In the genomic region with DNA sequence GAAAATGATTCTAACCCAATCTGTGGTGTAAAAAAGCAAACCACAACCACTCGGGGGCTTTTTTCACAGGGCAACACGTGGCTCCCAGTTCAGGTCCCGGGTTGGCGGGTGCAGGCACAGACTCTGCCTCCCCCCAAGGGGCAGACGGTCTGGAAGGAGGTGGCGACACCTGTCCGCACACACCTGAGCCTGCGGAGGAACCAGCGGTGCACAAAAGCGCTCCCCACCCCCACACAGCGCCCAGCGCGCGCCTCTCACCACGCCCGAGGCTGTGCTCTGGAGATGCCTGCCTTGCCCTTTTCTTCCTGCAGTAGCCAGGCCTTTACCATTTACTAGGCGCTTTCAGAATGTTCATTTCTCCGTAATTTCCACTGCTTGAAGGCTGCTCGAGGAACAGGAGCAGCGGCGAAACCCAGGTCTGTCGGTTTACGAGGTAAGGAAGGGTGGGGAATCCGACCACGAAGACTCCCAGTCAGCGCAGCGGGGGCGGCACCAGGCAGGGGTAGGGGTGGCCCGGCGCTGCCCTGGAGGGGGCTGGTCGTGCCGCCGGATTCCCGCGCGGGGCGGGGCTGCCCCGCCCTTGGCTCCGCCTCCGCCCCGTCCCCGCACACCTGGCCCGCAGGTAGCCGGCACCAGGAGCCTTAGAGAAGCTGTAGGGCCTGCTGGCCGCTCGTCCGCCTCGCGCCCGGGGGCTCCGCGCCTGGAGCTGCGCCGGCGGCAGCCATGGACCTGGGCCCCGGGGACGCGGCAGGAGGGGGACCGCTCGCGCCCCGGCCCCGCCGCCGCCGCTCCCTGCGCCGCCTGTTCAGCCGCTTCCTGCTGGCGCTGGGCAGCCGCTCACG, we compare ENCODE assay signal across 8 cellular contexts. TPM values are rescaled to one million over a fixed set of nuclear protein-coding genes. Genes with fewer than 3 reads are reported as not detected.
A peak's percentile ranks its signal among the peaks of the same experiment; 100 is the strongest.
DNase-seq lines count a peak whose midpoint lies in the region; ATAC-seq, FAIRE-seq and TF ChIP-seq lines count a peak whose summit lies in the region.

USP43 (plus strand) TSS at position 608 of the 842 bp plus-strand sequence; CDS start at position 724, 116 bp downstream.

- peaks cover 4% of the 10 kb centered on the region; the same call in 1 of the 2 replicates for H3K4me1 ChIP-seq in GM12878 (ENCODE audit: control insufficient read depth, insufficient read depth, low read length)
- H3K4me1 ChIP-seq in keratinocyte (ENCODE audit: control insufficient read depth, extremely low read depth, insufficient read depth, low read length): peaks cover 22% of the 10 kb centered on the region

- H2AFZ ChIP-seq in GM12878 (ENCODE audit: control insufficient read depth, low read depth, low read length) (peak within 1 kb of the TSS; percentile 62), keratinocyte (ENCODE audit: control insufficient read depth, low read length) (peak within 1 kb of the TSS; percentile 92)

- FAIRE-seq in GM12878 (lab: Jason Lieb, UNC): no peak
- no peak for FAIRE-seq in keratinocyte (lab: Jason Lieb, UNC)

- SMC1A ChIA-PET in GM12878 (lab: Charles Lee; ENCODE audit: uncharacterized antibody, unreplicated experiment): no interaction called here

- intact Hi-C loops in GM12878 (cut with micrococcal nuclease; ENCODE audit: unreplicated experiment): no loop called here

- in situ Hi-C loops in GM12878 (cut with MboI): loop anchor here (5.0 kb wide), 1 partner anchor 53 kb away; no protein-coding TSS in a partner anchor

- RAD21 ChIA-PET in GM12878 (lab: Charles Lee; ENCODE audit: unreplicated experiment): no interaction called here

- BruUV-seq in GM12878 (replicated peaks; lab: Mats Ljungman, UMichigan): no TSS peak

- H3K4me2 ChIP-seq in GM12878 (ENCODE audit: control insufficient read depth, insufficient read depth): peak within 1 kb of the TSS; percentile 73
- H3K4me2 ChIP-seq in keratinocyte (ENCODE audit: control insufficient read depth, extremely low read depth, insufficient read depth, low read depth, low read length): peak within 1 kb of the TSS; percentile 81

- DNase-seq in AG09309 (ENCODE audit: low read depth) (no peak), NOMO-1 (lab: John Stamatoyannopoulos, UW; ENCODE audit: unreplicated experiment in 2 of 2) (peak; percentile 42 to 56), GM12878 (ENCODE audit: low read depth, low spot score) (no peak), keratinocyte (ENCODE audit: low read depth, low spot score) (no peak)
- DNase-seq in stimulated activated CD8-positive, alpha-beta memory T cell treated with anti-CD3 and anti-CD28 coated beads, Interleukin-12 subunit alpha, Interleukin-12 subunit beta, amount 100 ng/mL, for 4 hours (ENCODE audit: low read depth): peak; percentile 4

- no peaks in the 10 kb centered on the region for H4K20me1 ChIP-seq in GM12878 (ENCODE audit: control insufficient read depth, insufficient read depth)
- no peaks in the 10 kb centered on the region for H4K20me1 ChIP-seq in keratinocyte (ENCODE audit: control insufficient read depth, extremely low read depth, insufficient read depth, low read length)

- H3K4me3 ChIP-seq in AG09309 (ENCODE audit: control insufficient read depth, low read depth, low read length): peak within 1 kb of the TSS; percentile 1
- peak within 1 kb of the TSS; percentile 71 for H3K4me3 ChIP-seq in GM12878
- peak within 1 kb of the TSS; percentile 73 to 87 (median 86) for H3K4me3 ChIP-seq in keratinocyte (ENCODE audit: control insufficient read depth in 2 of 3, extremely low read depth in 1 of 3, insufficient read depth in 2 of 3, low read depth in 1 of 3, low read length in 3 of 3)

- POLR2A ChIA-PET in GM12878 (lab: Charles Lee): no interaction called here

- H3K9me1 ChIP-seq in keratinocyte (ENCODE audit: control insufficient read depth, extremely low read depth, insufficient read depth, low read length): no peaks in the 10 kb centered on the region

- no peak for TF ChIP-seq EP300 in GM12878 (IDR thresholded peaks at IDR 0.05; ENCODE audit: borderline replicate concordance in 1 of 2, control insufficient read depth in 1 of 2, low read depth in 2 of 2, low read length in 2 of 2)

- TF ChIP-seq RAD21 in GM12878 (IDR thresholded peaks at IDR 0.05; ENCODE audit: insufficient read depth, low read depth, low read length): no peak

- H3K36me3 ChIP-seq in GM12878 (ENCODE audit: control insufficient read depth in 2 of 2, insufficient read depth in 2 of 2, low read length in 1 of 2) (no peaks in the 10 kb centered on the region), keratinocyte (ENCODE audit: control insufficient read depth in 2 of 2, extremely low read depth in 1 of 2, insufficient read depth in 2 of 2, low read length in 2 of 2) (no peaks in the 10 kb centered on the region)

- H3K27ac ChIP-seq in GM12878 (ENCODE audit: control insufficient read depth, insufficient read depth): no peak within 1 kb of the TSS
- H3K27ac ChIP-seq in keratinocyte (ENCODE audit: control insufficient read depth, insufficient read depth, low read length): peak within 1 kb of the TSS; percentile 78

- H3K9ac ChIP-seq in GM12878 (ENCODE audit: control insufficient read depth, insufficient read depth, low read length) (peak within 1 kb of the TSS; percentile 26; the same call in 1 of the 2 replicates), keratinocyte (ENCODE audit: control insufficient read depth, extremely low read depth, insufficient read depth, low read length) (peak within 1 kb of the TSS; percentile 84)

- H3K27me3 ChIP-seq in GM12878 (replicated peaks in 1 of 2; ENCODE audit: control insufficient read depth in 2 of 2, insufficient read depth in 2 of 2, low read length in 1 of 2) (peaks cover 2 to 4% of the 10 kb centered on the region in 2 experiments), keratinocyte (ENCODE audit: control insufficient read depth, extremely low read depth, insufficient read depth, low read length) (no peaks in the 10 kb centered on the region)

- CTCF ChIA-PET in GM12878 (lab: Yijun Ruan, JAX): no interaction called here

- dilution Hi-C loops in keratinocyte (cut with MboI; ENCODE audit: extremely low pct_ligation_motif_present, low sequenced_read_pairs): no loop called here

- H3K9me3 ChIP-seq in GM12878 (replicated peaks; ENCODE audit: control insufficient read depth, insufficient read depth, low read length) (no peaks in the 10 kb centered on the region), keratinocyte (ENCODE audit: control insufficient read depth, low read depth, low read length) (no peaks in the 10 kb centered on the region)

- WGBS in GM12878 (ENCODE audit: insufficient coverage, insufficient replicate concordance, low lambda C conversion rate, missing lambda C conversion rate): 3% methylated on average over 53 of the region's 72 CpGs

- no peak for TF ChIP-seq CTCF in AG09309 (IDR thresholded peaks at IDR 0.05; ENCODE audit: control insufficient read depth, insufficient read depth, low read depth, low read length, missing control alignments)
- TF ChIP-seq CTCF in GM12878 (IDR thresholded peaks at IDR 0.05 in 2 of 3, conservative IDR thresholded peaks at IDR 0.05 in 1 of 3; ENCODE audit: control insufficient read depth in 2 of 3, extremely low read depth in 1 of 3, insufficient read depth in 1 of 3, low read depth in 3 of 3, low read length in 3 of 3): no peak
- peak in 2 of 3 experiments; percentile 1 to 10 for TF ChIP-seq CTCF in keratinocyte (optimal IDR thresholded peaks at IDR 0.05 in 1 of 3, IDR thresholded peaks at IDR 0.05 in 1 of 3, conservative IDR thresholded peaks at IDR 0.05 in 1 of 3; ENCODE audit: extremely low read depth in 1 of 3, insufficient read depth in 2 of 3, low read length in 3 of 3)

- ATAC-seq in GM18498 (IDR thresholded peaks at IDR 0.05; ENCODE audit: unreplicated experiment): peak; percentile 43
- peak; percentile 50 for ATAC-seq in GM12878
- no peak for ATAC-seq in HG02571 (IDR thresholded peaks at IDR 0.05; ENCODE audit: unreplicated experiment)
- no peak for ATAC-seq in HG02759 (IDR thresholded peaks at IDR 0.05; ENCODE audit: unreplicated experiment)

- no peaks in the 10 kb centered on the region for H3K79me2 ChIP-seq in GM12878 (ENCODE audit: control insufficient read depth, insufficient read depth, low read length)
- H3K79me2 ChIP-seq in keratinocyte (ENCODE audit: control insufficient read depth, insufficient read depth, low read length): peaks cover 22% of the 10 kb centered on the region

- TF ChIP-seq POLR2A in GM12878 (IDR thresholded peaks at IDR 0.05; ENCODE audit: low read depth, low read length): no peak

TF ChIP-seq in GM12878, 131 proteins besides CTCF, POLR2A, EP300 and RAD21 (continues in another document):
- TF ChIP-seq IKZF2 (IDR thresholded peaks at IDR 0.05): no peak

RNA-seq across cellular contexts. Expression of gene USP43, which starts in this region (rescaled TPM):
- 0.12 and 0.44 TPM in 2 replicates for total RNA-seq in GM12878 (2013; cell fraction: nucleolus; rRNA removed)
- total RNA-seq in GM12878 (2014; rRNA removed) (not detected in 2 replicates), GM12878 (2014; rRNA removed; fragmentation: Illumina TruSeq; extraction: Trizol) (not detected in 2 replicates), GM12878 (2021) (not detected in 2 replicates)
- not detected for polyA plus RNA-seq in GM12878 (2011; ENCODE audit: low read depth)
- polyA plus RNA-seq in GM12878 (2011; rRNA removed) (0.68 and 0.94 TPM in 2 replicates), GM12878 (2014; fragmentation: Illumina TruSeq; extraction: Trizol) (not detected in 2 replicates), GM12878 (2014; fragmentation: Nextera tagmentation; extraction: Ambion mirVana) (not detected), GM12878 (2014; rRNA removed) (not detected in 2 replicates), GM12878 (2016; fragmentation: Nextera tagmentation; extraction: Ambion mirVana) (not detected), keratinocyte (2.2 to 4.9 TPM (median 2.5 TPM) in 3 replicates)
- 1.3 and 1.5 TPM in 2 replicates for polyA plus RNA-seq in GM12878 (2011; cell fraction: cytosol; rRNA removed)
- 15.4 and 17.4 TPM in 2 replicates for polyA plus RNA-seq in GM12878 (2011; cell fraction: nucleus; rRNA removed)
- polyA plus RNA-seq in GM12878 (2012): 0.17 TPM in 1 of 2 replicates, not detected in the other
- polyA minus RNA-seq in GM12878 (2011; rRNA and poly(A)+ RNA removed): 0.82 and 1.0 TPM in 2 replicates
- polyA minus RNA-seq in GM12878 (2011; cell fraction: cytosol; rRNA and poly(A)+ RNA removed): not detected in 2 replicates
- 0.85 and 1.7 TPM in 2 replicates for polyA minus RNA-seq in GM12878 (2011; cell fraction: nucleus; rRNA and poly(A)+ RNA removed)
- polyA plus RNA-seq in keratinocyte (2011; ENCODE audit: low read depth): 2.0 TPM
- 1.9 and 2.6 TPM in 2 replicates for polyA plus RNA-seq in keratinocyte (2011; cell fraction: cytosol; rRNA removed)
- polyA plus RNA-seq in keratinocyte (2011; cell fraction: nucleus; rRNA removed): 6.2 and 7.5 TPM in 2 replicates
- polyA plus RNA-seq in keratinocyte (2012; ENCODE audit: low replicate concordance): 2.4 and 5.3 TPM in 2 replicates
- 6.7 to 13.4 TPM (median 7.5 TPM) in 3 replicates for polyA minus RNA-seq in keratinocyte
- polyA minus RNA-seq in keratinocyte (2011; cell fraction: cytosol; rRNA and poly(A)+ RNA removed): 4.8 TPM
- polyA minus RNA-seq in keratinocyte (2011; cell fraction: nucleus; rRNA and poly(A)+ RNA removed): 7.1 and 9.2 TPM in 2 replicates

Comparison
In these comparisons a context has a peak if more than half of its experiments do, and no peak if none do; other contexts are left out.
1. DNase-seq: peak in NOMO-1 (2 of 2) and stimulated activated CD8-positive, alpha-beta memory T cell treated with anti-CD3 and anti-CD28 coated beads, Interleukin-12 subunit alpha, Interleukin-12 subunit beta, amount 100 ng/mL, for 4 hours (single experiment); none in AG09309 (single experiment), GM12878 (single experiment) and keratinocyte (single experiment).
2. H3K4me3 ChIP-seq: peak in every context shown above with its lines; median percentile 86 in keratinocyte; 71 in GM12878; 1 in AG09309.
3. CTCF ChIP-seq: peak in keratinocyte (2 of 3); none in AG09309 (single experiment) and GM12878 (0 of 3).
4. ATAC-seq: peak in GM18498 (single experiment) and GM12878 (single experiment); none in HG02571 (single experiment) and HG02759 (single experiment).